In genomic region chr6:47069156-47069555, GRCh38 we compare ENCODE assay signal across 24 cellular contexts. TPM values are rescaled to one million over a fixed set of nuclear protein-coding genes. Genes with fewer than 3 reads are reported as not detected.
DNase-seq lines count a peak whose midpoint lies in the region; ATAC-seq and TF ChIP-seq lines count a peak whose summit lies in the region.
"Had no signal": no experiment of that assay in that cellular context is flagged by ENCODE, and none has a peak within 500 bp of the region (broad histone marks: within the 10 kb centered on the region; RNA-seq: fewer than 3 reads in every experiment).

No MANE protein-coding gene starts in this region.

- TF ChIP-seq CTCF in PC-3 (conservative IDR thresholded peaks at IDR 0.05; ENCODE audit: low read depth, low read length) = no peak
- no peak for TF ChIP-seq CTCF in foreskin keratinocyte (conservative IDR thresholded peaks at IDR 0.05)
- TF ChIP-seq CTCF in hepatocyte (IDR thresholded peaks at IDR 0.05; ENCODE audit: poor library complexity) = no peak
- TF ChIP-seq CTCF in Caco-2 (IDR thresholded peaks at IDR 0.05; ENCODE audit: insufficient read depth in 1 of 2, low read depth in 1 of 2, low read length in 1 of 2, severe bottlenecking in 1 of 2, unreplicated experiment in 1 of 2) = no peak

- no peaks in the 10 kb centered on the region for H3K27me3 Mint-ChIP-seq in Caco-2 (ENCODE audit: insufficient read depth, unreplicated experiment)
- H3K27me3 Mint-ChIP-seq: CD4-positive, alpha-beta T cell had no signal

- WGBS in hepatocyte (ENCODE audit: low lambda C conversion rate, missing lambda C conversion rate) = 93% methylated on average over 2 of the region's 2 CpGs

- BruUV-seq in PC-3 (replicated peaks; lab: Mats Ljungman, UMichigan) (no TSS peak), Caco-2 (replicated peaks; lab: Mats Ljungman, UMichigan) (no TSS peak)

- H3K9me2 ChIP-seq in PC-3 (replicated peaks; ENCODE audit: low read length) (no peaks in the 10 kb centered on the region), hepatocyte (replicated peaks; ENCODE audit: insufficient read depth) (no peaks in the 10 kb centered on the region)

- no peak overlapping the region for H3K9ac ChIP-seq in PC-3 (ENCODE audit: low read length)
- H3K9ac ChIP-seq: BLaER1 treated with 17β-estradiol and CSF1 and Interleukin-3, amounts not matched to agents 10 nM and 100 nM had no signal

- no peak overlapping the region for H3K4me3 Mint-ChIP-seq in Caco-2 (ENCODE audit: unreplicated experiment)
- H3K4me3 Mint-ChIP-seq: CD14-positive monocyte; CD4-positive, alpha-beta T cell; CD8-positive, alpha-beta memory T cell; GM23338; H9 had no signal

- CTCF ChIA-PET in PC-3 (lab: Charles Lee) (no interaction called here), Caco-2 (lab: Charles Lee) (no interaction called here)

- H3K79me2 ChIP-seq in PC-3 (ENCODE audit: low read length) (no peaks in the 10 kb centered on the region), hepatocyte (no peaks in the 10 kb centered on the region)

- no peak overlapping the region for H3K27ac Mint-ChIP-seq in Caco-2 (ENCODE audit: unreplicated experiment)
- H3K27ac Mint-ChIP-seq: CD4-positive, alpha-beta T cell; CD8-positive, alpha-beta memory T cell; GM23338; H9 had no signal

- H3K36me3 ChIP-seq in PC-3 (ENCODE audit: low read depth, low read length) (no peaks in the 10 kb centered on the region), hepatocyte (replicated peaks; ENCODE audit: insufficient read depth, low read depth) (no peaks in the 10 kb centered on the region), Caco-2 (ENCODE audit: control insufficient read depth, insufficient read depth, low read length) (no peaks in the 10 kb centered on the region)
- H3K36me3 ChIP-seq: BE2C; BLaER1 treated with 17β-estradiol and CSF1 and Interleukin-3, amounts not matched to agents 10 nM and 100 nM had no signal

- POLR2A ChIA-PET in PC-3 (lab: Charles Lee; ENCODE audit: unreplicated experiment) = no interaction called here
- POLR2A ChIA-PET in Caco-2 (lab: Charles Lee) = no interaction called here

- H3K27me3 ChIP-seq in PC-3 (ENCODE audit: low read length) = no peaks in the 10 kb centered on the region
- no peaks in the 10 kb centered on the region for H3K27me3 ChIP-seq in foreskin keratinocyte
- H3K27me3 ChIP-seq in hepatocyte = no peaks in the 10 kb centered on the region
- no peaks in the 10 kb centered on the region for H3K27me3 ChIP-seq in Caco-2 (replicated peaks; ENCODE audit: control insufficient read depth, insufficient read depth, low read length)
- H3K27me3 ChIP-seq: BE2C; BLaER1 treated with 17β-estradiol and CSF1 and Interleukin-3, amounts not matched to agents 10 nM and 100 nM had no signal

- H3K27ac ChIP-seq in PC-3 (ENCODE audit: low read length) (no peak overlapping the region), foreskin keratinocyte (no peak overlapping the region), hepatocyte (no peak overlapping the region)
- H3K27ac ChIP-seq: A549; BLaER1 treated with 17β-estradiol and CSF1 and Interleukin-3, amounts not matched to agents 10 nM and 100 nM had no signal

- H2AFZ ChIP-seq in PC-3 (ENCODE audit: low read length) = no peak overlapping the region
- H2AFZ ChIP-seq in hepatocyte = no peak overlapping the region

- H3K4me1 ChIP-seq in PC-3 (ENCODE audit: insufficient read depth, low read length) = peaks cover 30% of the 10 kb centered on the region
- H3K4me1 ChIP-seq in foreskin keratinocyte = peaks cover 9% of the 10 kb centered on the region
- H3K4me1 ChIP-seq in hepatocyte (ENCODE audit: insufficient read depth) = no peaks in the 10 kb centered on the region
- peaks cover 9% of the 10 kb centered on the region; the same call in 1 of the 2 replicates for H3K4me1 ChIP-seq in Caco-2
- H3K4me1 ChIP-seq: A549; BE2C; BLaER1 treated with 17β-estradiol and CSF1 and Interleukin-3, amounts not matched to agents 10 nM and 100 nM had no signal

- H3K4me3 ChIP-seq in PC-3 (ENCODE audit: low read length) (no peak overlapping the region), hepatocyte (no peak overlapping the region), Caco-2 (ENCODE audit: low read depth, low read length) (no peak overlapping the region)
- H3K4me3 ChIP-seq: A549; BLaER1 treated with 17β-estradiol and CSF1 and Interleukin-3, amounts not matched to agents 10 nM and 100 nM; GM23338 had no signal

- H3K9me3 ChIP-seq in PC-3 (ENCODE audit: low read length) (no peaks in the 10 kb centered on the region), hepatocyte (ENCODE audit: low read depth) (no peaks in the 10 kb centered on the region), Caco-2 (no peaks in the 10 kb centered on the region)
- H3K9me3 ChIP-seq: A549; BE2C; BLaER1 treated with 17β-estradiol and CSF1 and Interleukin-3, amounts not matched to agents 10 nM and 100 nM had no signal

- intact Hi-C loops in PC-3 (cut with micrococcal nuclease) = no loop called here
- intact Hi-C loops in Caco-2 (cut with micrococcal nuclease; ENCODE audit: unreplicated experiment) = no loop called here

- no peak for ATAC-seq in PC-3
- ATAC-seq in foreskin keratinocyte = peak; percentile 31
- ATAC-seq in HG03460 (IDR thresholded peaks at IDR 0.05; ENCODE audit: unreplicated experiment) = no peak
- ATAC-seq: A549, GM23338, HCT116 had no signal

- no peaks in the 10 kb centered on the region for H3K36me3 Mint-ChIP-seq in Caco-2 (ENCODE audit: insufficient read depth, unreplicated experiment)
- H3K36me3 Mint-ChIP-seq: CD14-positive monocyte had no signal

- H4K20me1 ChIP-seq in PC-3 (ENCODE audit: low read length) (no peaks in the 10 kb centered on the region), hepatocyte (ENCODE audit: insufficient read depth, poor library complexity, severe bottlenecking) (no peaks in the 10 kb centered on the region)
- H4K20me1 ChIP-seq: BLaER1 treated with 17β-estradiol and CSF1 and Interleukin-3, amounts not matched to agents 10 nM and 100 nM had no signal

- no peaks in the 10 kb centered on the region for H3K4me1 Mint-ChIP-seq in Caco-2 (ENCODE audit: low read depth, unreplicated experiment)
- H3K4me1 Mint-ChIP-seq: CD14-positive monocyte; CD8-positive, alpha-beta memory T cell; GM23338 had no signal

- H3K9me3 Mint-ChIP-seq in Caco-2 (ENCODE audit: unreplicated experiment) = no peaks in the 10 kb centered on the region
- H3K9me3 Mint-ChIP-seq: CD4-positive, alpha-beta T cell; CD8-positive, alpha-beta memory T cell had no signal

- DNase-seq in NCI-H2171 treated with DMSO at 0.1 percent for 48 hours (lab: John Stamatoyannopoulos, UW) (peak; percentile 27), NCI-H2171 (lab: John Stamatoyannopoulos, UW) (no peak), PC-3 (peak; percentile 58), foreskin keratinocyte (no peak), hepatocyte (ENCODE audit: low spot score) (no peak), Caco-2 (no peak)
- DNase-seq: 8988T; ACHN; AML-193; BE2C; Calu3; CD4-positive, alpha-beta T cell; CD8-positive, alpha-beta memory T cell; DMS79; EL; GF-D8; H9 had no signal

- H3F3A ChIP-seq in PC-3 (ENCODE audit: low read length, unreplicated experiment) = no peaks in the 10 kb centered on the region

- H3K4me2 ChIP-seq in PC-3 (ENCODE audit: low read length) (no peak overlapping the region), hepatocyte (no peak overlapping the region)
- H3K4me2 ChIP-seq: A549; BLaER1 treated with 17β-estradiol and CSF1 and Interleukin-3, amounts not matched to agents 10 nM and 100 nM; GM23338 had no signal

RNA-seq across cellular contexts. Expression of gene ADGRF1, which starts 27.0 kb away (rescaled TPM):
- 82.6 and 104 TPM in 2 replicates for total RNA-seq in PC-3 (2014; rRNA removed)
- 17.1 and 18.2 TPM in 2 replicates for total RNA-seq in foreskin keratinocyte
- polyA plus RNA-seq in foreskin keratinocyte = 8.7 and 10.4 TPM in 2 replicates
- total RNA-seq in hepatocyte = 1.5 and 2.8 TPM in 2 replicates
- polyA plus RNA-seq in hepatocyte = 0.32 and 1.7 TPM in 2 replicates
- total RNA-seq in Caco-2 (2022) = 0.16 and 0.52 TPM in 2 replicates
- total RNA-seq: CD4-positive, alpha-beta T cell; CD8-positive, alpha-beta memory T cell; G401; GM23338; H9 had no signal
- polyA plus RNA-seq: CD14-positive monocyte; CD8-positive, alpha-beta memory T cell; GM23338 had no signal

Comparison
In these comparisons a context has a peak if more than half of its experiments do, and no peak if none do; other contexts are left out.
1. DNase-seq: peak in NCI-H2171 treated with DMSO at 0.1 percent for 48 hours (single experiment) and PC-3 (single experiment); none in NCI-H2171 (single experiment), foreskin keratinocyte (0 of 2), hepatocyte (single experiment) and Caco-2 (0 of 2).